In genomic region chr19:5126498-5127223, GRCh38 we compare ENCODE assay signal across 22 cellular contexts.
DNase-seq lines count a peak whose midpoint lies in the region; ATAC-seq and TF ChIP-seq lines count a peak whose summit lies in the region.
"Had no signal": no experiment of that assay in that cellular context is flagged by ENCODE, and none has a peak within 500 bp of the region (broad histone marks: within the 10 kb centered on the region; RNA-seq: fewer than 3 reads in every experiment).

No MANE protein-coding gene starts in this region.

- no peaks in the 10 kb centered on the region for H3K9me3 Mint-ChIP-seq in activated CD8-positive, alpha-beta T cell treated with anti-CD3 and anti-CD28 coated beads for 36 hours
- H3K9me3 Mint-ChIP-seq: stimulated activated naive CD8-positive, alpha-beta T cell treated with anti-CD3 and anti-CD28 coated beads, Interleukin-15, Interleukin-2, amounts not matched to agents 100 ng/mL and 50 ng/mL, for 24 hours; T-cell; WTC11 had no signal

- no peak overlapping the region for H3K27ac Mint-ChIP-seq in activated CD8-positive, alpha-beta T cell treated with anti-CD3 and anti-CD28 coated beads for 36 hours
- H3K27ac Mint-ChIP-seq: activated CD8-positive, alpha-beta memory T cell treated with anti-CD3 and anti-CD28 coated beads, Interleukin-2, amount 10 ng/mL, durations not matched to agents 7 days and 5 days; stimulated activated naive CD8-positive, alpha-beta T cell treated with anti-CD3 and anti-CD28 coated beads, Interleukin-15, Interleukin-2, amounts not matched to agents 100 ng/mL and 50 ng/mL, for 24 hours; T-cell had no signal

- H3K27ac ChIP-seq in mesodermal cell (ENCODE audit: low read depth, low read length, severe bottlenecking) (peak overlapping the region; percentile 66), osteoblast (ENCODE audit: low read depth, low read length) (no peak overlapping the region)
- H3K27ac ChIP-seq in effector memory CD4-positive, alpha-beta T cell (ENCODE audit: insufficient read depth, low read length, poor library complexity, severe bottlenecking) = no peak overlapping the region
- H3K27ac ChIP-seq: vagina had no signal

- POLR2A ChIA-PET in activated CD8-positive, alpha-beta T cell treated with anti-CD3 and anti-CD28 coated beads for 36 hours (lab: Charles Lee) = interaction anchor here (1.0 kb wide), 2 partner anchors 8 to 357 kb away, joined by 3 read pairs; no protein-coding TSS in a partner anchor

- no peaks in the 10 kb centered on the region for H3K27me3 ChIP-seq in GM06990 (replicated peaks; ENCODE audit: control insufficient read depth, insufficient read depth, low read length)
- H3K27me3 ChIP-seq in effector memory CD4-positive, alpha-beta T cell (replicated peaks; ENCODE audit: control insufficient read depth, insufficient read depth, low read length, poor library complexity, severe bottlenecking) = no peaks in the 10 kb centered on the region
- no peaks in the 10 kb centered on the region for H3K27me3 ChIP-seq in osteoblast (ENCODE audit: insufficient read depth, low read length)
- H3K27me3 ChIP-seq: vagina had no signal

- ATAC-seq in activated CD8-positive, alpha-beta T cell treated with anti-CD3 and anti-CD28 coated beads for 36 hours = peak; percentile 13
- ATAC-seq: activated CD8-positive, alpha-beta memory T cell treated with anti-CD3 and anti-CD28 coated beads, Interleukin-2, amount 10 ng/mL, durations not matched to agents 7 days and 5 days; T-cell had no signal

- no peaks in the 10 kb centered on the region for H3K27me3 Mint-ChIP-seq in activated CD8-positive, alpha-beta T cell treated with anti-CD3 and anti-CD28 coated beads for 36 hours
- H3K27me3 Mint-ChIP-seq: activated CD8-positive, alpha-beta memory T cell treated with anti-CD3 and anti-CD28 coated beads, Interleukin-2, amount 10 ng/mL, durations not matched to agents 7 days and 5 days; stimulated activated naive CD8-positive, alpha-beta T cell treated with anti-CD3 and anti-CD28 coated beads, Interleukin-15, Interleukin-2, amounts not matched to agents 100 ng/mL and 50 ng/mL, for 24 hours; T-cell had no signal

- WGBS in mesodermal cell (ENCODE audit: insufficient coverage in 2 of 2), 2 experiments = 89 to 95% methylated on average over 14 to 21 of the region's 26 CpGs

- H3K79me2 ChIP-seq in osteoblast (ENCODE audit: insufficient read depth, low read length) = no peaks in the 10 kb centered on the region

- no peak overlapping the region for H3K4me3 ChIP-seq in GM06990 (replicated peaks; ENCODE audit: low read depth, low read length)
- no peak overlapping the region for H3K4me3 ChIP-seq in mesodermal cell (ENCODE audit: extremely low read depth, insufficient read depth, low read length, poor library complexity, severe bottlenecking)
- H3K4me3 ChIP-seq in effector memory CD4-positive, alpha-beta T cell (ENCODE audit: insufficient read depth, low read depth, low read length, poor library complexity, severe bottlenecking) = no peak overlapping the region
- H3K4me3 ChIP-seq in osteoblast (ENCODE audit: insufficient read depth, low read length) = no peak overlapping the region
- H3K4me3 ChIP-seq: skin epidermis, vagina had no signal

- DNase-seq in GM06990 (ENCODE audit: extremely low read depth, insufficient read length) = peak; percentile 50
- DNase-seq in GM19240 (ENCODE audit: insufficient read length, low spot score) = peak; percentile 59
- peak; percentile 63 for DNase-seq in activated CD8-positive, alpha-beta T cell treated with anti-CD3 and anti-CD28 coated beads for 36 hours
- no peak for DNase-seq in NCI-H2081 (lab: John Stamatoyannopoulos, UW)
- no peak for DNase-seq in effector memory CD4-positive, alpha-beta T cell
- DNase-seq in osteoblast (ENCODE audit: insufficient read length, low spot score, missing footprints) = no peak
- no peak for DNase-seq in DMS114 treated with DMSO at 0.1 percent for 48 hours (lab: John Stamatoyannopoulos, UW; ENCODE audit: unreplicated experiment)
- DNase-seq: activated CD8-positive, alpha-beta memory T cell treated with anti-CD3 and anti-CD28 coated beads, Interleukin-2, amount 10 ng/mL, durations not matched to agents 7 days and 5 days; activated naive CD4-positive, alpha-beta T cell treated with Interleukin-2 at 50 U/mL for 16 hours; erythroblast; glutamatergic neuron; GOT3; kidney; NCI-H774; occipital lobe; RPMI8226 had no signal

- peaks cover 2% of the 10 kb centered on the region for H3K36me3 ChIP-seq in GM06990 (ENCODE audit: control insufficient read depth, insufficient read depth, low read length)
- peaks cover 19% of the 10 kb centered on the region for H3K36me3 ChIP-seq in mesodermal cell (ENCODE audit: control insufficient read depth, insufficient read depth, low read length)
- peaks cover 6% of the 10 kb centered on the region for H3K36me3 ChIP-seq in effector memory CD4-positive, alpha-beta T cell (ENCODE audit: control insufficient read depth, insufficient read depth, low read length)
- H3K36me3 ChIP-seq in osteoblast (ENCODE audit: insufficient read depth, low read length) = peaks cover 7% of the 10 kb centered on the region

- no peak overlapping the region for H3K4me2 ChIP-seq in osteoblast (ENCODE audit: insufficient read depth, low read length)

- H3K36me3 Mint-ChIP-seq in activated CD8-positive, alpha-beta T cell treated with anti-CD3 and anti-CD28 coated beads for 36 hours (ENCODE audit: low read depth) = peaks cover 9% of the 10 kb centered on the region
- H3K36me3 Mint-ChIP-seq: activated CD8-positive, alpha-beta memory T cell treated with anti-CD3 and anti-CD28 coated beads, Interleukin-2, amount 10 ng/mL, durations not matched to agents 7 days and 5 days had no signal

- CTCF ChIA-PET in activated CD8-positive, alpha-beta T cell treated with anti-CD3 and anti-CD28 coated beads for 36 hours (lab: Charles Lee) = no interaction called here

- no peak overlapping the region for H3K4me3 Mint-ChIP-seq in activated CD8-positive, alpha-beta T cell treated with anti-CD3 and anti-CD28 coated beads for 36 hours
- H3K4me3 Mint-ChIP-seq: activated CD8-positive, alpha-beta memory T cell treated with anti-CD3 and anti-CD28 coated beads, Interleukin-2, amount 10 ng/mL, durations not matched to agents 7 days and 5 days; stimulated activated naive CD8-positive, alpha-beta T cell treated with anti-CD3 and anti-CD28 coated beads, Interleukin-15, Interleukin-2, amounts not matched to agents 100 ng/mL and 50 ng/mL, for 24 hours; T-cell; WTC11 had no signal

- H3K9me3 ChIP-seq in mesodermal cell (ENCODE audit: control insufficient read depth, low read length) (no peaks in the 10 kb centered on the region), osteoblast (ENCODE audit: low read depth, low read length) (no peaks in the 10 kb centered on the region)
- H3K9me3 ChIP-seq in effector memory CD4-positive, alpha-beta T cell (ENCODE audit: control insufficient read depth, low read length) = no peaks in the 10 kb centered on the region
- H3K9me3 ChIP-seq: vagina had no signal

- peaks cover 46% of the 10 kb centered on the region for H3K4me1 Mint-ChIP-seq in activated CD8-positive, alpha-beta T cell treated with anti-CD3 and anti-CD28 coated beads for 36 hours (ENCODE audit: low read depth)

- TF ChIP-seq CTCF in GM06990 (IDR thresholded peaks at IDR 0.05; ENCODE audit: insufficient read depth, low read length, poor library complexity, severe bottlenecking) = no peak
- TF ChIP-seq CTCF in activated CD8-positive, alpha-beta T cell treated with anti-CD3 and anti-CD28 coated beads for 36 hours (IDR thresholded peaks at IDR 0.05) = no peak
- TF ChIP-seq CTCF in osteoblast (IDR thresholded peaks at IDR 0.05; ENCODE audit: extremely low read depth, low read depth, low read length) = no peak

- H3K4me1 ChIP-seq in mesodermal cell (ENCODE audit: control insufficient read depth, insufficient read depth, low read length, poor library complexity, severe bottlenecking) = peaks cover 60% of the 10 kb centered on the region
- peaks cover 5% of the 10 kb centered on the region for H3K4me1 ChIP-seq in effector memory CD4-positive, alpha-beta T cell (ENCODE audit: control insufficient read depth, insufficient read depth, low read length, poor library complexity, severe bottlenecking)
- H3K4me1 ChIP-seq in osteoblast (ENCODE audit: insufficient read depth, low read length) = no peaks in the 10 kb centered on the region

- intact Hi-C loops in activated CD8-positive, alpha-beta T cell treated with anti-CD3 and anti-CD28 coated beads for 36 hours (cut with micrococcal nuclease) = no loop called here

- peaks cover 7% of the 10 kb centered on the region for H4K20me1 ChIP-seq in osteoblast (ENCODE audit: insufficient read depth, low read length)

- H2AFZ ChIP-seq in osteoblast (ENCODE audit: low read length) = no peak overlapping the region

Comparison
In these comparisons a context has a peak if more than half of its experiments do, and no peak if none do; other contexts are left out.
1. DNase-seq: peak in GM06990 (single experiment), GM19240 (single experiment) and activated CD8-positive, alpha-beta T cell treated with anti-CD3 and anti-CD28 coated beads for 36 hours (single experiment); none in NCI-H2081 (0 of 2), effector memory CD4-positive, alpha-beta T cell (0 of 3), osteoblast (single experiment) and DMS114 treated with DMSO at 0.1 percent for 48 hours (single experiment).